ENCODE assay signal across 20 cellular contexts in the genomic region with DNA sequence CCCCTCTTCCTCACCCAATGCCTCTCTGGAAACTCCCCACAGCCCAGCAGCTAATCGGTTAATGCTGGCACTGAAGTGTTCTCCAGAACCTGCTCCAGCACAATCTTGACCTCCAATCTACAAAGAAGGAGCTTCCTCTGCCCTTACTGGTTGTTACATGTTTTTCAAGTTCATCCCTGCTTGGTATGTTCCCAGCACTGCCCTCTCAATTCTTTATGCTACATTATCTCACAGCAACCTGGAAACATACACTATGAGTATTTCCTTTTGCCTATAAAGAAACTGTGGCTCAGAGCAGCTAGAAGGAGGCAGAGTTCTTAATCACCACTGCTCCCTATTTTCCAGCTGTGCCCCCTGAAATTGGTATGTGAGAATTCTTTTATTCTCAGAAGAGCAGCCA.
DNase-seq lines count a peak whose midpoint lies in the region; ATAC-seq and TF ChIP-seq lines count a peak whose summit lies in the region.
"Had no signal": no experiment of that assay in that cellular context is flagged by ENCODE, and none has a peak within 500 bp of the region (broad histone marks: within the 10 kb centered on the region; RNA-seq: fewer than 3 reads in every experiment).

No MANE protein-coding gene starts in this region.

- no peaks in the 10 kb centered on the region for H3K36me3 ChIP-seq in esophagus squamous epithelium
- H3K36me3 ChIP-seq: BLaER1 treated with 17β-estradiol and CSF1 and Interleukin-3, amounts not matched to agents 10 nM and 100 nM; SJSA1 had no signal

- intact Hi-C loops in activated B cell treated with CpG ODN at 0.5 μM for 24 hours (cut with micrococcal nuclease) (no loop called here), esophagus squamous epithelium (cut with DNase I) (no loop called here)

- TF ChIP-seq POLR2A in esophagus squamous epithelium (IDR thresholded peaks at IDR 0.05), result no peak

- H3K27ac Mint-ChIP-seq in activated B cell treated with CpG ODN at 0.5 μM for 24 hours, result peak overlapping the region; percentile 53
- H3K27ac Mint-ChIP-seq in progenitor cell of endocrine pancreas, result peak overlapping the region; percentile 76
- no peak overlapping the region for H3K27ac Mint-ChIP-seq in activated CD8-positive, alpha-beta memory T cell treated with anti-CD3 and anti-CD28 coated beads, Interleukin-2, amount 10 ng/mL, durations not matched to agents 7 days and 5 days
- H3K27ac Mint-ChIP-seq: GM23338 had no signal

- peak; percentile 31 for DNase-seq in HPDE6-E6E7 (ENCODE audit: extremely low spot score)
- DNase-seq in activated B cell treated with CpG ODN at 0.5 μM for 24 hours, result no peak
- DNase-seq in esophagus squamous epithelium (lab: John Stamatoyannopoulos, UW), result no peak
- no peak for DNase-seq in progenitor cell of endocrine pancreas (ENCODE audit: low spot score, unreplicated experiment)
- DNase-seq in activated CD8-positive, alpha-beta memory T cell treated with anti-CD3 and anti-CD28 coated beads, Interleukin-2, amount 10 ng/mL, durations not matched to agents 7 days and 5 days, result no peak
- DNase-seq in SW 1271 (lab: John Stamatoyannopoulos, UW), result no peak
- DNase-seq: CD8-positive, alpha-beta memory T cell; GDM1; Kasumi-1; NCI-H1417; NCI-H187 treated with DMSO at 0.1 percent for 48 hours; NCI-H2171; NCI-H446 treated with DMSO at 0.1 percent for 48 hours had no signal

- no peaks in the 10 kb centered on the region for H3K9me3 ChIP-seq in esophagus squamous epithelium
- H3K9me3 ChIP-seq: BLaER1 treated with 17β-estradiol and CSF1 and Interleukin-3, amounts not matched to agents 10 nM and 100 nM; SJSA1 had no signal

- H3K9me3 Mint-ChIP-seq in activated B cell treated with CpG ODN at 0.5 μM for 24 hours (no peaks in the 10 kb centered on the region), progenitor cell of endocrine pancreas (ENCODE audit: low read depth) (no peaks in the 10 kb centered on the region)
- no peaks in the 10 kb centered on the region for H3K9me3 Mint-ChIP-seq in activated CD8-positive, alpha-beta memory T cell treated with anti-CD3 and anti-CD28 coated beads, Interleukin-2, amount 10 ng/mL, durations not matched to agents 7 days and 5 days (ENCODE audit: low read depth)
- H3K9me3 Mint-ChIP-seq: CD8-positive, alpha-beta memory T cell; GM23338 had no signal

- peaks cover 4 to 37% (median 9%) of the 10 kb centered on the region in 3 donors for H3K4me1 ChIP-seq in esophagus squamous epithelium
- H3K4me1 ChIP-seq: SJSA1 had no signal

- H3K27ac ChIP-seq in esophagus squamous epithelium, result peak overlapping the region; percentile 44 to 71 (median 68)
- H3K27ac ChIP-seq: BLaER1 treated with 17β-estradiol and CSF1 and Interleukin-3, amounts not matched to agents 10 nM and 100 nM; SJSA1 had no signal

- H3K4me3 Mint-ChIP-seq in activated B cell treated with CpG ODN at 0.5 μM for 24 hours (no peak overlapping the region), progenitor cell of endocrine pancreas (ENCODE audit: low read depth) (no peak overlapping the region)
- H3K4me3 Mint-ChIP-seq in activated CD8-positive, alpha-beta memory T cell treated with anti-CD3 and anti-CD28 coated beads, Interleukin-2, amount 10 ng/mL, durations not matched to agents 7 days and 5 days, result no peak overlapping the region
- H3K4me3 Mint-ChIP-seq: CD8-positive, alpha-beta memory T cell; GM23338 had no signal

- no peak overlapping the region for H3K4me3 ChIP-seq in esophagus squamous epithelium
- H3K4me3 ChIP-seq: BLaER1 treated with 17β-estradiol and CSF1 and Interleukin-3, amounts not matched to agents 10 nM and 100 nM; GM12878; GM23338; SJSA1 had no signal

- POLR2A ChIA-PET in activated B cell treated with CpG ODN at 0.5 μM for 24 hours (lab: Charles Lee), result interaction anchor here (10.5 kb wide), 1 partner anchor 13 kb away, joined by 127 read pairs; no protein-coding TSS in a partner anchor

- WGBS in esophagus squamous epithelium, 2 donors, result 39 to 48% methylated on average over 1 of the region's 1 CpG

- no peaks in the 10 kb centered on the region for H3K36me3 Mint-ChIP-seq in activated B cell treated with CpG ODN at 0.5 μM for 24 hours (ENCODE audit: low read depth)
- no peaks in the 10 kb centered on the region for H3K36me3 Mint-ChIP-seq in progenitor cell of endocrine pancreas (ENCODE audit: insufficient read depth)
- no peaks in the 10 kb centered on the region for H3K36me3 Mint-ChIP-seq in activated CD8-positive, alpha-beta memory T cell treated with anti-CD3 and anti-CD28 coated beads, Interleukin-2, amount 10 ng/mL, durations not matched to agents 7 days and 5 days
- H3K36me3 Mint-ChIP-seq: CD8-positive, alpha-beta memory T cell had no signal

- CTCF ChIA-PET in activated B cell treated with CpG ODN at 0.5 μM for 24 hours (lab: Charles Lee), result interaction anchor here (1.6 to 1.8 kb wide), 3 partner anchors 12 to 51 kb away, joined by 3 to 9 read pairs (median 5); no protein-coding TSS in a partner anchor
- CTCF ChIA-PET in activated CD8-positive, alpha-beta memory T cell treated with anti-CD3 and anti-CD28 coated beads, Interleukin-2, amount 10 ng/mL, durations not matched to agents 7 days and 5 days (lab: Charles Lee), result interaction anchor here (1.1 to 2.7 kb wide), 4 partner anchors 11 to 54 kb away, joined by 4 to 12 read pairs (median 4); no protein-coding TSS in a partner anchor

- H3K4me1 Mint-ChIP-seq in activated B cell treated with CpG ODN at 0.5 μM for 24 hours (peaks cover 56% of the 10 kb centered on the region), progenitor cell of endocrine pancreas (ENCODE audit: low read depth) (peaks cover 53% of the 10 kb centered on the region)
- H3K4me1 Mint-ChIP-seq in activated CD8-positive, alpha-beta memory T cell treated with anti-CD3 and anti-CD28 coated beads, Interleukin-2, amount 10 ng/mL, durations not matched to agents 7 days and 5 days, result no peaks in the 10 kb centered on the region
- H3K4me1 Mint-ChIP-seq: CD8-positive, alpha-beta memory T cell had no signal

- TF ChIP-seq CTCF in activated B cell treated with CpG ODN at 0.5 μM for 24 hours (IDR thresholded peaks at IDR 0.05), result no peak
- TF ChIP-seq CTCF in esophagus squamous epithelium (IDR thresholded peaks at IDR 0.05), result no peak
- TF ChIP-seq CTCF in progenitor cell of endocrine pancreas (IDR thresholded peaks at IDR 0.05; ENCODE audit: unreplicated experiment), result no peak

- no peaks in the 10 kb centered on the region for H3K27me3 ChIP-seq in esophagus squamous epithelium
- H3K27me3 ChIP-seq: BLaER1 treated with 17β-estradiol and CSF1 and Interleukin-3, amounts not matched to agents 10 nM and 100 nM; SJSA1 had no signal

- ATAC-seq in activated B cell treated with CpG ODN at 0.5 μM for 24 hours (ENCODE audit: low read depth), result no peak
- ATAC-seq in activated CD8-positive, alpha-beta memory T cell treated with anti-CD3 and anti-CD28 coated beads, Interleukin-2, amount 10 ng/mL, durations not matched to agents 7 days and 5 days, result no peak
- no peak for ATAC-seq in HG03108 (IDR thresholded peaks at IDR 0.05; ENCODE audit: unreplicated experiment)
- ATAC-seq in GM19035 (IDR thresholded peaks at IDR 0.05; ENCODE audit: unreplicated experiment), result no peak
- ATAC-seq: GM12878, GM23338, HCT116 had no signal

- H3K27me3 Mint-ChIP-seq in activated B cell treated with CpG ODN at 0.5 μM for 24 hours (no peaks in the 10 kb centered on the region), progenitor cell of endocrine pancreas (no peaks in the 10 kb centered on the region)
- no peaks in the 10 kb centered on the region for H3K27me3 Mint-ChIP-seq in activated CD8-positive, alpha-beta memory T cell treated with anti-CD3 and anti-CD28 coated beads, Interleukin-2, amount 10 ng/mL, durations not matched to agents 7 days and 5 days
- H3K27me3 Mint-ChIP-seq: CD8-positive, alpha-beta memory T cell had no signal
